In genomic region chr2:222504714-222505113, GRCh38 we compare ENCODE assay signal across 11 cellular contexts.
A peak's percentile ranks its signal among the peaks of the same experiment; 100 is the strongest.
DNase-seq lines count a peak whose midpoint lies in the region; ATAC-seq, FAIRE-seq and TF ChIP-seq lines count a peak whose summit lies in the region.
"Had no signal": no experiment of that assay in that cellular context is flagged by ENCODE, and none has a peak within 500 bp of the region (broad histone marks: within the 10 kb centered on the region; RNA-seq: fewer than 3 reads in every experiment).

No MANE protein-coding gene starts in this region.

- ATAC-seq in GM19397 (IDR thresholded peaks at IDR 0.05; ENCODE audit: unreplicated experiment) = peak; percentile 92
- ATAC-seq in HG02885 (IDR thresholded peaks at IDR 0.05; ENCODE audit: poor library complexity, unreplicated experiment) = peak; percentile 99
- ATAC-seq: K562 had no signal

- H3K27ac ChIP-seq in KMS-11 = no peak overlapping the region

- H3K79me2 ChIP-seq in KMS-11 (ENCODE audit: insufficient read depth, low read depth) = no peaks in the 10 kb centered on the region

- H4K20me1 ChIP-seq in KMS-11 (ENCODE audit: insufficient read depth) = no peaks in the 10 kb centered on the region

- TF ChIP-seq POLR2A in GM12892 (IDR thresholded peaks at IDR 0.05; ENCODE audit: low read depth, low read length) = no peak

- no peaks in the 10 kb centered on the region for H3K27me3 ChIP-seq in KMS-11 (ENCODE audit: insufficient read depth, low read depth)

- H3K36me3 ChIP-seq in KMS-11 (ENCODE audit: insufficient read depth) = no peaks in the 10 kb centered on the region

- no peak for TF ChIP-seq CTCF in KMS-11 (conservative IDR thresholded peaks at IDR 0.05; ENCODE audit: low read depth, low read length)

- DNase-seq in GM12892 (ENCODE audit: insufficient read length) (peak; percentile 12), HUDEP-2 (lab: John Stamatoyannopoulos, UW; ENCODE audit: unreplicated experiment in 76 of 76) (no peak), SIG-M5 treated with dmso at 0.1 percent for 504 hours (lab: John Stamatoyannopoulos, UW; ENCODE audit: unreplicated experiment) (no peak), immature natural killer cell (no peak)
- DNase-seq in stimulated activated CD4-positive, alpha-beta T cell treated with anti-CD3 and anti-CD28 coated beads, Interleukin-15, amount 100 ng/mL, for 24 hours = no peak
- DNase-seq: activated effector memory CD4-positive, alpha-beta T cell treated with Interleukin-2 at 50 U/mL for 16 hours had no signal

- H3K9ac ChIP-seq in KMS-11 = no peak overlapping the region

- H3K4me2 ChIP-seq in KMS-11 = peak overlapping the region; percentile 56

- FAIRE-seq in GM12892 (lab: Jason Lieb, UNC) = peak; percentile 42
- FAIRE-seq: K562 had no signal

- H3K27me3 Mint-ChIP-seq in immature natural killer cell (ENCODE audit: low read depth in 3 of 3) = peaks cover 0 to 2% (median 0%) of the 10 kb centered on the region in 3 donors

- H3K27ac Mint-ChIP-seq in immature natural killer cell = no peak overlapping the region
- H3K27ac Mint-ChIP-seq: nephron had no signal

- H3K36me3 Mint-ChIP-seq in immature natural killer cell = no peaks in the 10 kb centered on the region

- peaks cover 0 to 2% (median 0%) of the 10 kb centered on the region in 6 donors for H3K9me3 Mint-ChIP-seq in immature natural killer cell
- H3K9me3 Mint-ChIP-seq: nephron had no signal

- peak overlapping the region; percentile 76 for H2AFZ ChIP-seq in KMS-11 (ENCODE audit: low read depth)

- no peaks in the 10 kb centered on the region for H3K4me1 Mint-ChIP-seq in immature natural killer cell
- H3K4me1 Mint-ChIP-seq: nephron had no signal

- H3K4me3 ChIP-seq in KMS-11 (IDR thresholded peaks at IDR 0.05; ENCODE audit: insufficient read depth, low read depth, low read length) = no peak overlapping the region
- H3K4me3 ChIP-seq: K562 had no signal

- H3K4me1 ChIP-seq in KMS-11 (ENCODE audit: low read depth, poor library complexity, severe bottlenecking) = peaks cover 8% of the 10 kb centered on the region

- H3K4me3 Mint-ChIP-seq in immature natural killer cell = peak overlapping the region in 1 of 5 donors; percentile 50
- H3K4me3 Mint-ChIP-seq: nephron had no signal
